8 cellular contexts compared by ENCODE assay signal in the genomic region with DNA sequence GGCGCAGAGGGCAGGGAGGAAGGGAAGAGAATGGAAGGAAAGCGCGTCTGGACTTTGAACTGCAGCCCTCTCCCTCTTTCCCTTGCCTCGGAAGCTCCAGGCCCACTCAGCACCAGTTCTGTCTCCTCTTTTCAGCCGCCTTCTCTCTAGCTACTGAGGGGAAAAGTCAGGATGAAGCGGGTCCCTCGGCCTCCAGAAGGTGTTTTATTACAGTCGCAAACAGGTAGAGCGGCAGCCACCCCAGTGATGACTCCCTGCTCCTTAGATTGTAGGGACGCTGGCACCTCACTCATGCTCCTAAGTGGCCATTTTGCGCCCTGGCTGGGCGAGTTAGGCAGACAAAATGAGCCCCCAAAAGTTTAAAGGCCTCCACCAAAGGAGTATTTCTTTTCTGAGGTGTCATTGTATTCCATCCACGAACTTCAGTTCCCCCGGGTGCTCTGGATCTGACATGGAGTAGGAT. TPM values are rescaled to one million over a fixed set of nuclear protein-coding genes. Genes with fewer than 3 reads are reported as not detected.
DNase-seq lines count a peak whose midpoint lies in the region; ATAC-seq and TF ChIP-seq lines count a peak whose summit lies in the region.

No MANE protein-coding gene starts in this region.

- H3K27me3 ChIP-seq in H9 (ENCODE audit: insufficient read depth, low read length) (no peaks in the 10 kb centered on the region), cardiac muscle cell (no peaks in the 10 kb centered on the region), gastrocnemius medialis (no peaks in the 10 kb centered on the region)

- no peak for TF ChIP-seq CTCF in H9 (conservative IDR thresholded peaks at IDR 0.05)
- TF ChIP-seq CTCF in VCaP (conservative IDR thresholded peaks at IDR 0.05) = no peak
- TF ChIP-seq CTCF in cardiac muscle cell (IDR thresholded peaks at IDR 0.05; ENCODE audit: low read depth, low read length) = no peak
- TF ChIP-seq CTCF in gastrocnemius medialis (IDR thresholded peaks at IDR 0.05 in 4 of 5, conservative IDR thresholded peaks at IDR 0.05 in 1 of 5) = no peak

- H2BK5ac ChIP-seq in H9 (ENCODE audit: insufficient read length, low read length) = no peak overlapping the region

- no peak overlapping the region for H2AK5ac ChIP-seq in H9 (ENCODE audit: insufficient read length, low read length)

- no peak overlapping the region for H4K5ac ChIP-seq in H9 (ENCODE audit: insufficient read length, low read depth, low read length)

- H2BK120ac ChIP-seq in H9 (ENCODE audit: low read depth, low read length, poor library complexity, severe bottlenecking) = no peak overlapping the region

- no peaks in the 10 kb centered on the region for H3K9me3 ChIP-seq in H9 (ENCODE audit: control insufficient read depth, low read depth, low read length)
- no peaks in the 10 kb centered on the region for H3K9me3 ChIP-seq in cardiac muscle cell (ENCODE audit: low read depth)
- H3K9me3 ChIP-seq in gastrocnemius medialis = no peaks in the 10 kb centered on the region

- peak overlapping the region; percentile 65 for H3K4me2 ChIP-seq in H9 (ENCODE audit: insufficient read depth, insufficient read length, low read length)

- H3K9ac ChIP-seq in H9 (ENCODE audit: extremely low read depth, insufficient read length, low read length) = peak overlapping the region; percentile 45

- no peaks in the 10 kb centered on the region for H3K9me3 Mint-ChIP-seq in H9

- intact Hi-C loops in gastrocnemius medialis (cut with DNase I; ENCODE audit: low total_unique reads) = loop anchor here (1.0 to 10.0 kb wide), 7 partner anchors 74 to 917 kb away; no protein-coding TSS in a partner anchor

- peaks cover 12% of the 10 kb centered on the region for H3K23me2 ChIP-seq in H9 (ENCODE audit: insufficient read length, low read depth, low read length, poor library complexity, severe bottlenecking)

- no peak overlapping the region for H3T11ph ChIP-seq in H9 (ENCODE audit: low read length)

- no peaks in the 10 kb centered on the region for H3K79me1 ChIP-seq in H9 (ENCODE audit: insufficient read depth, low read depth, low read length, poor library complexity, severe bottlenecking)

- H2BK15ac ChIP-seq in H9 (ENCODE audit: low read depth, low read length) = no peak overlapping the region

- no CpG with 5 or more reads among the region's 14 CpGs for WGBS in H9 (ENCODE audit: extremely low coverage, insufficient read length, low lambda C conversion rate)

- peak overlapping the region; percentile 71 for H3K14ac ChIP-seq in H9 (ENCODE audit: insufficient read depth, low read length)

- H2AFZ ChIP-seq in H9 (ENCODE audit: low read length) = no peak overlapping the region

- H3K4ac ChIP-seq in H9 (ENCODE audit: low read depth, low read length) = no peak overlapping the region

- H4K8ac ChIP-seq in H9 (replicated peaks; ENCODE audit: insufficient read length, low read depth, low read length) = no peak overlapping the region

- H3K56ac ChIP-seq in H9 (ENCODE audit: insufficient read length, low read depth, low read length) = no peak overlapping the region

- H2BK12ac ChIP-seq in H9 (ENCODE audit: insufficient read length, low read depth, low read length) = no peak overlapping the region

- H3K27me3 Mint-ChIP-seq in H9 (ENCODE audit: low read depth) = no peaks in the 10 kb centered on the region; the same call in 1 of the 2 replicates

- no peak overlapping the region for H3K23ac ChIP-seq in H9 (ENCODE audit: insufficient read length, low read depth, low read length)

- in situ Hi-C loops in gastrocnemius medialis (cut with MboI; ENCODE audit: low sequenced_read_pairs in 4 of 4) = loop anchor here in 3 of 4 donors (10.0 kb wide), 2 partner anchors 93 to 113 kb away; no protein-coding TSS in a partner anchor

- no peaks in the 10 kb centered on the region for H4K20me1 ChIP-seq in H9 (ENCODE audit: control insufficient read depth, insufficient read depth, insufficient read length)

- peak overlapping the region; percentile 59 for H3K18ac ChIP-seq in H9 (ENCODE audit: insufficient read length, low read depth, low read length)

- H3K4me1 ChIP-seq in H9 (ENCODE audit: insufficient read depth, low read length) (no peaks in the 10 kb centered on the region), cardiac muscle cell (ENCODE audit: low read depth) (peaks cover 40% of the 10 kb centered on the region), gastrocnemius medialis (peaks cover 19 to 35% of the 10 kb centered on the region in 2 donors)

- no peak overlapping the region for H2BK20ac ChIP-seq in H9 (ENCODE audit: low read depth, low read length, poor library complexity, severe bottlenecking)

- H3K36me3 Mint-ChIP-seq in H9 (ENCODE audit: insufficient read depth in 1 of 3, low read depth in 3 of 3) = peaks cover 0 to 3% (median 2%) of the 10 kb centered on the region in 3 experiments; a peak in 2 of 7 replicates

- H3K27ac Mint-ChIP-seq in H9 = peak overlapping the region; percentile 95 to 98 (median 97)

- H3K4me1 Mint-ChIP-seq in H9 = peaks cover 40 to 53% of the 10 kb centered on the region in 2 experiments

- ATAC-seq in gastrocnemius medialis = peak; percentile 1 to 7
- no peak for ATAC-seq in GM18519 (IDR thresholded peaks at IDR 0.05; ENCODE audit: low FRiP score, unreplicated experiment)
- ATAC-seq in HG03196 (IDR thresholded peaks at IDR 0.05; ENCODE audit: unreplicated experiment) = no peak

- DNase-seq in H9 (no peak), cardiac muscle cell (ENCODE audit: low read depth in 1 of 2, low spot score in 1 of 2) (no peak), gastrocnemius medialis (no peak), GOT3 (lab: John Stamatoyannopoulos, UW) (no peak)
- DNase-seq in stimulated activated CD4-positive, alpha-beta T cell treated with anti-CD3 and anti-CD28 coated beads, Interleukin-2, amount 100 ng/mL, for 24 hours = no peak

- no peak overlapping the region for H4K91ac ChIP-seq in H9 (ENCODE audit: insufficient read length, low read depth, low read length)

- H3K27ac ChIP-seq in H9 (ENCODE audit: insufficient read length, low read depth, low read length) (peak overlapping the region; percentile 8), VCaP (peak overlapping the region; percentile 98), cardiac muscle cell (peak overlapping the region; percentile 99), gastrocnemius medialis (peak overlapping the region; percentile 84 to 97 (median 92))

- peaks cover 18% of the 10 kb centered on the region; the same call in 1 of the 2 replicates for H3K79me2 ChIP-seq in H9 (ENCODE audit: insufficient read depth, low read length)

- peak overlapping the region; percentile 79 to 88 for H3K4me3 Mint-ChIP-seq in H9

- TF ChIP-seq POLR2A in gastrocnemius medialis (IDR thresholded peaks at IDR 0.05) = no peak

- H3K36me3 ChIP-seq in cardiac muscle cell (no peaks in the 10 kb centered on the region), gastrocnemius medialis (no peaks in the 10 kb centered on the region)

- H3K4me3 ChIP-seq in cardiac muscle cell = peak overlapping the region; percentile 51
- H3K4me3 ChIP-seq in gastrocnemius medialis = peak overlapping the region; percentile 51 to 75 (median 60)

RNA-seq across cellular contexts. Expression of a gene that starts 0.9 kb away (rescaled TPM):
- 131 and 134 TPM in 2 replicates for total RNA-seq in H9 (2021)
- total RNA-seq in cardiac muscle cell = 76.7 and 83.3 TPM in 2 replicates
- polyA plus RNA-seq in cardiac muscle cell = 98.0 and 114 TPM in 2 replicates
- 10 to 100 TPM; 28.7 to 68.4 (median 49.4) TPM for total RNA-seq in gastrocnemius medialis

Comparison
In these comparisons a context has a peak if more than half of its experiments do, and no peak if none do; other contexts are left out.
1. H3K27ac ChIP-seq: peak in every context shown above with its lines; median percentile 99 in cardiac muscle cell; 98 in VCaP; 92 in gastrocnemius medialis; 8 in H9.
2. ATAC-seq: peak in gastrocnemius medialis (2 of 2); none in GM18519 (single experiment) and HG03196 (single experiment).